Comparison of ENCODE assay signal across 29 cellular contexts in the genomic region with DNA sequence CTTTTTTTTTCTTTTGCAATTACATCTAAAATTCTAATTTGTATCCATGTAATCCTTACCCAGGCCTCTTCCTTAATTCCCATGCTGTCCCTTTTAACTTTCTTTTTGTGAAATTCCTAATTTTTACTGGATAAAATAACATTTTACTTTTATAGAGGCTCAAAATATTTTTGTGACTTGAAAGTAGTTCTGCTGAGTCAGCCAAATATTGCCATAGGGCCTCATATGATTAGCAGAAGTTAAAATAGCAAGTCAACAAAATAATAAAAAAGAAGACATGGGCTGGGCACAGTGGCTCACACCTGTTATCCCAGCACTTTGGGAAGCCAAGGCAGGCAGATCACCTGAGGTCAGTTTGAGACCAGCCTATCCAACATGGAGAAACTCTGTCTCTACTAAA. TPM values are rescaled to one million over a fixed set of nuclear protein-coding genes. Genes with fewer than 3 reads are reported as not detected.
DNase-seq lines count a peak whose midpoint lies in the region; ATAC-seq and TF ChIP-seq lines count a peak whose summit lies in the region.
"Had no signal": no experiment of that assay in that cellular context is flagged by ENCODE, and none has a peak within 500 bp of the region (broad histone marks: within the 10 kb centered on the region; RNA-seq: fewer than 3 reads in every experiment).

No MANE protein-coding gene starts in this region.

- H3K36me3 Mint-ChIP-seq in immature natural killer cell, result peaks cover 12 to 15% (median 14%) of the 10 kb centered on the region in 3 donors
- H3K36me3 Mint-ChIP-seq in activated CD4-positive, alpha-beta memory T cell treated with anti-CD3 and anti-CD28 coated beads for 36 hours, result no peaks in the 10 kb centered on the region
- H3K36me3 Mint-ChIP-seq: IgD-negative memory B cell had no signal

- H3K27ac ChIP-seq in HL-60 (replicated peaks) (peak overlapping the region; percentile 60), stomach (peak overlapping the region in 4 of 5 donors; percentile 22 to 68 (median 54))
- H3K27ac ChIP-seq: gastrocnemius medialis, hepatocyte, SK-N-MC had no signal

- no peaks in the 10 kb centered on the region for H3K27me3 Mint-ChIP-seq in immature natural killer cell (ENCODE audit: low read depth in 3 of 3)
- H3K27me3 Mint-ChIP-seq in activated CD4-positive, alpha-beta memory T cell treated with anti-CD3 and anti-CD28 coated beads for 36 hours, result no peaks in the 10 kb centered on the region
- H3K27me3 Mint-ChIP-seq: central memory CD8-positive, alpha-beta T cell; IgD-negative memory B cell had no signal

- no peaks in the 10 kb centered on the region for H3K9me3 ChIP-seq in stomach
- H3K9me3 ChIP-seq: Caco-2, gastrocnemius medialis, HAP-1, pancreas had no signal

- H3K4me3 ChIP-seq in HL-60 (replicated peaks; ENCODE audit: insufficient read depth, low read length), result no peak overlapping the region
- no peak overlapping the region for H3K4me3 ChIP-seq in NB4 (ENCODE audit: low read depth, low read length)
- H3K4me3 ChIP-seq in stomach, result peak overlapping the region in 1 of 4 donors; percentile 13
- H3K4me3 ChIP-seq: HAP-1, hepatocyte, pancreas, SK-N-MC had no signal

- peak overlapping the region in 4 of 6 donors; percentile 22 to 87 (median 28) for H3K27ac Mint-ChIP-seq in immature natural killer cell
- H3K27ac Mint-ChIP-seq in activated CD4-positive, alpha-beta memory T cell treated with anti-CD3 and anti-CD28 coated beads for 36 hours, result no peak overlapping the region
- H3K27ac Mint-ChIP-seq: activated T-cell treated with anti-CD3 and anti-CD28 coated beads, Interleukin-2, amount 50 U/mL, for 72 hours; IgD-negative memory B cell; memory B cell had no signal

- TF ChIP-seq POLR2A in NB4 (IDR thresholded peaks at IDR 0.05; ENCODE audit: extremely low read depth, insufficient read length), result no peak
- no peak for TF ChIP-seq POLR2A in stomach (IDR thresholded peaks at IDR 0.05)

- TF ChIP-seq CTCF in HL-60 (IDR thresholded peaks at IDR 0.05; ENCODE audit: insufficient read depth, low read length), result no peak
- no peak for TF ChIP-seq CTCF in NB4 (IDR thresholded peaks at IDR 0.05; ENCODE audit: low read depth, low read length)
- no peak for TF ChIP-seq CTCF in stomach (IDR thresholded peaks at IDR 0.05)

- H3K9me3 Mint-ChIP-seq in immature natural killer cell, result no peaks in the 10 kb centered on the region
- H3K9me3 Mint-ChIP-seq in activated CD4-positive, alpha-beta memory T cell treated with anti-CD3 and anti-CD28 coated beads for 36 hours, result no peaks in the 10 kb centered on the region
- H3K9me3 Mint-ChIP-seq: activated T-cell treated with anti-CD3 and anti-CD28 coated beads, Interleukin-2, amount 50 U/mL, for 72 hours; central memory CD8-positive, alpha-beta T cell; IgD-negative memory B cell; memory B cell; neural crest cell had no signal

- no peak for TF ChIP-seq EP300 in stomach (IDR thresholded peaks at IDR 0.05)

- peaks cover 27 to 43% of the 10 kb centered on the region in 2 donors for H3K4me1 Mint-ChIP-seq in immature natural killer cell
- peaks cover 26% of the 10 kb centered on the region for H3K4me1 Mint-ChIP-seq in activated CD4-positive, alpha-beta memory T cell treated with anti-CD3 and anti-CD28 coated beads for 36 hours (ENCODE audit: low read depth)
- H3K4me1 Mint-ChIP-seq: neural crest cell had no signal

- H3K36me3 ChIP-seq in stomach, result no peaks in the 10 kb centered on the region
- H3K36me3 ChIP-seq: gastrocnemius medialis, HAP-1, pancreas had no signal

- POLR2A ChIA-PET in activated CD4-positive, alpha-beta memory T cell treated with anti-CD3 and anti-CD28 coated beads for 36 hours (lab: Charles Lee), result no interaction called here

- CTCF ChIA-PET in activated CD4-positive, alpha-beta memory T cell treated with anti-CD3 and anti-CD28 coated beads for 36 hours (lab: Charles Lee), result no interaction called here

- intact Hi-C loops in stomach (cut with DNase I; ENCODE audit: low total_unique reads), result no loop called here
- intact Hi-C loops in activated CD4-positive, alpha-beta memory T cell treated with anti-CD3 and anti-CD28 coated beads for 36 hours (cut with micrococcal nuclease), result no loop called here

- peaks cover 0 to 6% (median 0%) of the 10 kb centered on the region in 4 donors for H3K4me1 ChIP-seq in stomach
- H3K4me1 ChIP-seq: Caco-2, gastrocnemius medialis, HAP-1, pancreas had no signal

- H3K27me3 ChIP-seq in HL-60 (ENCODE audit: insufficient read depth, poor library complexity, severe bottlenecking) (no peaks in the 10 kb centered on the region), stomach (no peaks in the 10 kb centered on the region)
- H3K27me3 ChIP-seq: BLaER1 treated with 17β-estradiol and CSF1 and Interleukin-3, amounts not matched to agents 10 nM and 100 nM; gastrocnemius medialis; hepatocyte; pancreas had no signal

- DNase-seq in HL-60 (ENCODE audit: low read depth in 1 of 2, low spot score in 1 of 2), result no peak
- DNase-seq in NB4 (ENCODE audit: low read depth), result peak; percentile 33
- DNase-seq in immature natural killer cell, result no peak
- DNase-seq in stomach, result no peak
- no peak for DNase-seq in activated CD4-positive, alpha-beta memory T cell treated with anti-CD3 and anti-CD28 coated beads for 36 hours
- DNase-seq: activated CD4-positive, alpha-beta T cell treated with anti-CD3 and anti-CD28 coated beads, Interleukin-2, amount 50 U/mL, for 48 hours; activated naive CD4-positive, alpha-beta T cell; activated T-cell treated with anti-CD3 and anti-CD28 coated beads, Interleukin-2, amount 50 U/mL, for 72 hours; Caco-2; DMS53; gastrocnemius medialis; left cardiac atrium; NCI-H2029 treated with DMSO at 0.1 percent for 48 hours; NCI-H524 treated with DMSO at 0.1 percent for 48 hours; pancreas; small intestine; stimulated activated naive CD4-positive, alpha-beta T cell treated with Interleukin-2 at 50 U/mL for 16 hours; T-helper 2 cell had no signal

- H3K4me3 Mint-ChIP-seq in immature natural killer cell, result peak overlapping the region in 1 of 5 donors; percentile 49
- no peak overlapping the region for H3K4me3 Mint-ChIP-seq in activated CD4-positive, alpha-beta memory T cell treated with anti-CD3 and anti-CD28 coated beads for 36 hours
- H3K4me3 Mint-ChIP-seq: activated T-cell treated with anti-CD3 and anti-CD28 coated beads, Interleukin-2, amount 50 U/mL, for 72 hours; IgD-negative memory B cell; memory B cell; neural crest cell had no signal

- ATAC-seq in HG02763 (IDR thresholded peaks at IDR 0.05; ENCODE audit: unreplicated experiment), result no peak
- no peak for ATAC-seq in HG03354 (IDR thresholded peaks at IDR 0.05; ENCODE audit: poor library complexity, severe bottlenecking, unreplicated experiment)
- ATAC-seq: activated T-cell treated with anti-CD3 and anti-CD28 coated beads, Interleukin-2, amount 50 U/mL, for 72 hours; gastrocnemius medialis; left cardiac atrium; pancreas had no signal

RNA-seq across cellular contexts. Expression of a gene that starts 2.0 kb away (rescaled TPM):
- 10 to 100 TPM; 10.8 to 31.1 (median 20.2) TPM for polyA plus RNA-seq in immature natural killer cell
- 1 to 10 TPM in 3 of 5 donors, under 1 TPM in 1, not detected in 1; 0.89 to 8.8 (median 3.5) TPM for total RNA-seq in stomach
- polyA plus RNA-seq in stomach, result 1 to 10 TPM; 1.5 to 6.3 (median 6.1) TPM
- total RNA-seq in activated CD4-positive, alpha-beta memory T cell treated with anti-CD3 and anti-CD28 coated beads for 36 hours, result under 1 TPM; 0.94 to 0.97 TPM
- total RNA-seq: Caco-2, neural crest cell had no signal

RNA-seq across cellular contexts. Expression of a gene that starts 17.9 kb away (rescaled TPM):
- 10 to 100 TPM; 16.0 to 23.0 (median 20.5) TPM for polyA plus RNA-seq in immature natural killer cell
- total RNA-seq in stomach, result 100 to 1,000 TPM in 2 of 5 donors, 10 to 100 TPM in 3; 12.5 to 112 (median 77.6) TPM
- 10 to 100 TPM; 17.4 to 39.0 (median 20.3) TPM for polyA plus RNA-seq in stomach
- 10 to 100 TPM; 29.4 to 32.2 TPM for total RNA-seq in activated CD4-positive, alpha-beta memory T cell treated with anti-CD3 and anti-CD28 coated beads for 36 hours

RNA-seq across cellular contexts. Expression of a gene that starts 31.6 kb away (rescaled TPM):
- polyA plus RNA-seq in immature natural killer cell (10 to 100 TPM in 1 of 3 donors, 1 to 10 TPM in 2; 2.7 to 15.8 (median 3.3) TPM), stomach (1 to 10 TPM; 4.5 to 5.5 (median 4.7) TPM)
- total RNA-seq in stomach, result 10 to 100 TPM; 14.5 to 25.2 (median 18.1) TPM
- 10 to 100 TPM; 16.7 to 17.1 TPM for total RNA-seq in activated CD4-positive, alpha-beta memory T cell treated with anti-CD3 and anti-CD28 coated beads for 36 hours

RNA-seq across cellular contexts. Expression of a gene that starts 59.3 kb away (rescaled TPM):
- 10 to 100 TPM in 2 of 3 donors, 1 to 10 TPM in 1; 1.6 to 15.4 (median 10.5) TPM for polyA plus RNA-seq in immature natural killer cell
- 1 to 10 TPM in 1 of 5 donors, not detected in 4; 2.8 TPM for total RNA-seq in stomach
- 1 to 10 TPM; 2.2 to 2.9 (median 2.4) TPM for polyA plus RNA-seq in stomach
- 1 to 10 TPM; 1.2 TPM for total RNA-seq in activated CD4-positive, alpha-beta memory T cell treated with anti-CD3 and anti-CD28 coated beads for 36 hours
- total RNA-seq: dermis microvascular lymphatic vessel endothelial cell, gastrocnemius medialis, hepatocyte, neural crest cell had no signal
